ENCODE assay signal across 8 cellular contexts in genomic region chr22:20981787-20982562, GRCh38. TPM values are rescaled to one million over a fixed set of nuclear protein-coding genes. Genes with fewer than 3 reads are reported as not detected.
DNase-seq lines count a peak whose midpoint lies in the region; ATAC-seq and TF ChIP-seq lines count a peak whose summit lies in the region.

TSS of gene LZTR1 (plus strand) at chr22:20982297. CDS start at chr22:20982372, 75 bp downstream.

- H3K9me3 Mint-ChIP-seq in nephron: peaks cover 3% of the 10 kb centered on the region

- TF ChIP-seq CTCF in RWPE2 (IDR thresholded peaks at IDR 0.05; ENCODE audit: poor library complexity, severe bottlenecking): peak; percentile 63
- peak; percentile 50 for TF ChIP-seq CTCF in fibroblast of pulmonary artery (IDR thresholded peaks at IDR 0.05; ENCODE audit: low read length, missing control alignments)
- TF ChIP-seq CTCF in nephron (IDR thresholded peaks at IDR 0.05; ENCODE audit: unreplicated experiment in 3 of 3): peak; percentile 21 to 52 (median 23)

- peak within 1 kb of the TSS; percentile 99 to 100 (median 99) for H3K4me3 Mint-ChIP-seq in nephron

- H3K4me1 Mint-ChIP-seq in nephron: peaks cover 14% of the 10 kb centered on the region

- H3K27ac ChIP-seq in HUES64 (ENCODE audit: low read depth, low read length) (peak within 1 kb of the TSS; percentile 78), RWPE2 (ENCODE audit: poor library complexity, severe bottlenecking) (peak within 1 kb of the TSS; percentile 58), stomach smooth muscle (ENCODE audit: low read length) (peak within 1 kb of the TSS; percentile 84)

- H3K27ac Mint-ChIP-seq in nephron: peak within 1 kb of the TSS; percentile 88 to 94 (median 93)

- ATAC-seq in GM21390 (IDR thresholded peaks at IDR 0.05; ENCODE audit: unreplicated experiment) (peak; percentile 83), RWPE2 (ENCODE audit: low read depth) (peak; percentile 91)

- peaks cover 5% of the 10 kb centered on the region for H3K27me3 Mint-ChIP-seq in nephron (ENCODE audit: low read depth)

- H3K36me3 Mint-ChIP-seq in nephron (ENCODE audit: low read depth): peaks cover 12% of the 10 kb centered on the region

- H3K27me3 ChIP-seq in HUES64 (ENCODE audit: insufficient read depth, low read length) (peaks cover 17% of the 10 kb centered on the region), RWPE2 (ENCODE audit: insufficient read depth, poor library complexity, severe bottlenecking) (no peaks in the 10 kb centered on the region), stomach smooth muscle (ENCODE audit: control insufficient read depth in 1 of 2, insufficient read depth in 2 of 2, low read length in 2 of 2) (no peaks in the 10 kb centered on the region)

- peak within 1 kb of the TSS; percentile 75 for H3K4me3 ChIP-seq in HUES64 (ENCODE audit: low read length)
- H3K4me3 ChIP-seq in RWPE2 (ENCODE audit: severe bottlenecking): peak within 1 kb of the TSS; percentile 84
- peak within 1 kb of the TSS; percentile 74 for H3K4me3 ChIP-seq in fibroblast of pulmonary artery (replicated peaks; ENCODE audit: low read depth, low read length)
- H3K4me3 ChIP-seq in stomach smooth muscle (ENCODE audit: low read length in 2 of 2): peak within 1 kb of the TSS; percentile 93 to 96

- H3K9ac ChIP-seq in HUES64 (ENCODE audit: low read depth, low read length): peak within 1 kb of the TSS; percentile 91
- peak within 1 kb of the TSS; percentile 93 to 98 for H3K9ac ChIP-seq in stomach smooth muscle (ENCODE audit: low read length in 2 of 2)

- H3K4me1 ChIP-seq in HUES64 (ENCODE audit: insufficient read depth, low read length): peaks cover 14% of the 10 kb centered on the region
- no peaks in the 10 kb centered on the region for H3K4me1 ChIP-seq in RWPE2 (ENCODE audit: insufficient read depth, poor library complexity, severe bottlenecking)
- peaks cover 40% of the 10 kb centered on the region for H3K4me1 ChIP-seq in stomach smooth muscle (ENCODE audit: control insufficient read depth, insufficient read depth, low read length)

- H3K36me3 ChIP-seq in HUES64 (ENCODE audit: insufficient read depth, low read length) (peaks cover 22% of the 10 kb centered on the region; the same call in 1 of the 2 replicates), RWPE2 (ENCODE audit: low read depth) (peaks cover 27% of the 10 kb centered on the region), stomach smooth muscle (ENCODE audit: control insufficient read depth in 2 of 2, insufficient read depth in 2 of 2, low read length in 2 of 2) (peaks cover 9 to 12% of the 10 kb centered on the region in 2 donors)

- DNase-seq in DMS53 (lab: John Stamatoyannopoulos, UW): peak; percentile 72
- no peak for DNase-seq in RWPE2 (ENCODE audit: low spot score)
- DNase-seq in activated effector memory CD4-positive, alpha-beta T cell treated with Interleukin-2 at 50 U/mL for 16 hours: peak; percentile 65
- peak; percentile 80 for DNase-seq in fibroblast of pulmonary artery (ENCODE audit: low read depth)

- H3K9me3 ChIP-seq in HUES64 (ENCODE audit: insufficient read depth, low read depth, low read length): peaks cover 9% of the 10 kb centered on the region
- H3K9me3 ChIP-seq in RWPE2 (ENCODE audit: severe bottlenecking): no peaks in the 10 kb centered on the region
- peaks cover 0 to 6% of the 10 kb centered on the region in 2 donors for H3K9me3 ChIP-seq in stomach smooth muscle (ENCODE audit: control insufficient read depth in 2 of 2, low read length in 2 of 2)

- WGBS in HUES64: under 1% methylated on average over 87 of the region's 87 CpGs

RNA-seq across cellular contexts. Expression of gene LZTR1, which starts in this region (rescaled TPM):
- 15.3 TPM for polyA plus RNA-seq in HUES64 (2013, experiment 1 of 2)
- polyA plus RNA-seq in HUES64 (2013, experiment 2 of 2): 16.1 TPM
